12 cellular contexts compared by ENCODE assay signal in genomic region chr3:23991236-23992050, GRCh38. TPM values are rescaled to one million over a fixed set of nuclear protein-coding genes. Genes with fewer than 3 reads are reported as not detected.
DNase-seq lines count a peak whose midpoint lies in the region; ATAC-seq, FAIRE-seq and TF ChIP-seq lines count a peak whose summit lies in the region.
"Had no signal": no experiment of that assay in that cellular context is flagged by ENCODE, and none has a peak within 500 bp of the region (broad histone marks: within the 10 kb centered on the region; RNA-seq: fewer than 3 reads in every experiment).

No MANE protein-coding gene starts in this region.

- POLR2A ChIA-PET in A673 (lab: Charles Lee; ENCODE audit: low non-redundant PET): interaction anchor here (2.2 kb wide), 1 partner anchor 75 kb away, joined by 20 read pairs; the partner anchor contains the start of genes NKIRAS1 and RPL15
- POLR2A ChIA-PET in Caco-2 (lab: Charles Lee): no interaction called here

- no peak overlapping the region for H3K9ac ChIP-seq in astrocyte (ENCODE audit: low read length)
- H3K9ac ChIP-seq in colonic mucosa (ENCODE audit: low read depth in 2 of 2, low read length in 2 of 2): no peak overlapping the region

- H3K4me3 ChIP-seq in A673 (ENCODE audit: low read depth, low read length, poor library complexity, severe bottlenecking): peak overlapping the region; percentile 9
- no peak overlapping the region for H3K4me3 ChIP-seq in astrocyte (ENCODE audit: insufficient read depth, low read depth, low read length)
- no peak overlapping the region for H3K4me3 ChIP-seq in small intestine (ENCODE audit: low read depth in 1 of 2, low read length in 2 of 2)
- H3K4me3 ChIP-seq in Caco-2 (ENCODE audit: low read depth, low read length): no peak overlapping the region
- no peak overlapping the region for H3K4me3 ChIP-seq in colonic mucosa
- H3K4me3 ChIP-seq: right lobe of liver had no signal

- CTCF ChIA-PET in A673 (lab: Charles Lee): interaction anchor here (0.6 kb wide), 1 partner anchor 56 kb away, joined by 3 read pairs; no protein-coding TSS in a partner anchor
- CTCF ChIA-PET in Caco-2 (lab: Charles Lee): no interaction called here

- no TSS peak for BruUV-seq in A673 (replicated peaks; lab: Mats Ljungman, UMichigan)
- no TSS peak for BruUV-seq in Caco-2 (replicated peaks; lab: Mats Ljungman, UMichigan)

- ATAC-seq in GM18870 (IDR thresholded peaks at IDR 0.05; ENCODE audit: unreplicated experiment): no peak

- H3K4me2 ChIP-seq in astrocyte (ENCODE audit: low read length): peak overlapping the region; percentile 28

- intact Hi-C loops in A673 (cut with micrococcal nuclease; ENCODE audit: unreplicated experiment) (loop anchor here (1.0 to 5.0 kb wide), 3 partner anchors 45 to 99 kb away; partner anchors contain the start of genes NKIRAS1 and RPL15), Caco-2 (cut with micrococcal nuclease; ENCODE audit: unreplicated experiment) (no loop called here), colonic mucosa (cut with DNase I) (loop anchor here (10.0 kb wide), 1 partner anchor 243 kb away; no protein-coding TSS in a partner anchor)

- DNase-seq in A673 (ENCODE audit: low spot score) (peak; percentile 94), LHCN-M2 (ENCODE audit: low read depth) (peak; percentile 2), astrocyte (ENCODE audit: low read depth) (peak; percentile 28), medulla oblongata (ENCODE audit: extremely low spot score) (peak; percentile 91), small intestine (no peak), Caco-2 (no peak), colonic mucosa (no peak)
- DNase-seq: right lobe of liver; stimulated activated naive CD8-positive, alpha-beta T cell treated with anti-CD3 and anti-CD28 coated beads, Interleukin-15, amount 100 ng/mL, for 72 hours had no signal

- no peak overlapping the region for H2AFZ ChIP-seq in astrocyte (ENCODE audit: low read depth, low read length)

- H3K36me3 Mint-ChIP-seq in astrocyte (ENCODE audit: low read depth, unreplicated experiment) (no peaks in the 10 kb centered on the region), Caco-2 (ENCODE audit: insufficient read depth, unreplicated experiment) (no peaks in the 10 kb centered on the region)

- H3K9me3 Mint-ChIP-seq in astrocyte (ENCODE audit: unreplicated experiment) (peaks cover 6% of the 10 kb centered on the region), Caco-2 (ENCODE audit: unreplicated experiment) (peaks cover 9% of the 10 kb centered on the region)
- H3K9me3 Mint-ChIP-seq: stimulated activated naive CD8-positive, alpha-beta T cell treated with anti-CD3 and anti-CD28 coated beads, Interleukin-15, amount 100 ng/mL, for 72 hours had no signal

- peaks cover 13% of the 10 kb centered on the region for H3K4me1 Mint-ChIP-seq in astrocyte (ENCODE audit: low read depth, unreplicated experiment)
- H3K4me1 Mint-ChIP-seq in Caco-2 (ENCODE audit: low read depth, unreplicated experiment): no peaks in the 10 kb centered on the region

- H3K9me3 ChIP-seq in A673 (ENCODE audit: low read depth, low read length, poor library complexity, severe bottlenecking) (no peaks in the 10 kb centered on the region), astrocyte (ENCODE audit: insufficient read depth, low read depth, low read length) (no peaks in the 10 kb centered on the region), small intestine (ENCODE audit: control insufficient read depth, low read depth) (no peaks in the 10 kb centered on the region), Caco-2 (no peaks in the 10 kb centered on the region), colonic mucosa (no peaks in the 10 kb centered on the region)
- H3K9me3 ChIP-seq: right lobe of liver had no signal

- peak overlapping the region; percentile 43 for H3K27ac Mint-ChIP-seq in astrocyte (ENCODE audit: unreplicated experiment)
- H3K27ac Mint-ChIP-seq in Caco-2 (ENCODE audit: unreplicated experiment): no peak overlapping the region
- H3K27ac Mint-ChIP-seq: activated naive CD8-positive, alpha-beta T cell had no signal

- TF ChIP-seq CTCF in A673 (conservative IDR thresholded peaks at IDR 0.05; ENCODE audit: low read depth, low read length) (no peak), astrocyte (IDR thresholded peaks at IDR 0.05; ENCODE audit: insufficient read depth, low read depth, low read length) (no peak), Caco-2 (IDR thresholded peaks at IDR 0.05; ENCODE audit: insufficient read depth in 1 of 2, low read depth in 1 of 2, low read length in 1 of 2, severe bottlenecking in 1 of 2, unreplicated experiment in 1 of 2) (no peak), colonic mucosa (IDR thresholded peaks at IDR 0.05) (no peak)

- peak overlapping the region; percentile 95 for H3K27ac ChIP-seq in A673 (ENCODE audit: low read depth, low read length, poor library complexity, severe bottlenecking)
- no peak overlapping the region for H3K27ac ChIP-seq in astrocyte (ENCODE audit: low read depth, low read length)
- H3K27ac ChIP-seq in small intestine (ENCODE audit: low read depth in 1 of 2, low read length in 1 of 2): no peak overlapping the region
- H3K27ac ChIP-seq in colonic mucosa: no peak overlapping the region
- H3K27ac ChIP-seq: C4-2B, right lobe of liver had no signal

- H3K27me3 ChIP-seq in A673 (replicated peaks; ENCODE audit: insufficient read depth, low read depth, low read length, poor library complexity): no peaks in the 10 kb centered on the region
- H3K27me3 ChIP-seq in astrocyte (ENCODE audit: insufficient read depth, low read length): no peaks in the 10 kb centered on the region
- H3K27me3 ChIP-seq in small intestine (ENCODE audit: control insufficient read depth in 2 of 2, insufficient read depth in 2 of 2, low read length in 2 of 2): no peaks in the 10 kb centered on the region
- no peaks in the 10 kb centered on the region for H3K27me3 ChIP-seq in Caco-2 (replicated peaks; ENCODE audit: control insufficient read depth, insufficient read depth, low read length)
- no peaks in the 10 kb centered on the region for H3K27me3 ChIP-seq in colonic mucosa
- H3K27me3 ChIP-seq: right lobe of liver had no signal

- no peaks in the 10 kb centered on the region for H3K79me2 ChIP-seq in astrocyte (ENCODE audit: insufficient read depth, low read length)

- H3K27me3 Mint-ChIP-seq in astrocyte (ENCODE audit: low read depth, unreplicated experiment) (no peaks in the 10 kb centered on the region), Caco-2 (ENCODE audit: insufficient read depth, unreplicated experiment) (no peaks in the 10 kb centered on the region)
- H3K27me3 Mint-ChIP-seq: activated naive CD8-positive, alpha-beta T cell; stimulated activated naive CD8-positive, alpha-beta T cell treated with anti-CD3 and anti-CD28 coated beads, Interleukin-15, amount 100 ng/mL, for 72 hours had no signal

- no peak for FAIRE-seq in astrocyte (lab: Jason Lieb, UNC)
- FAIRE-seq in small intestine (lab: Jason Lieb, UNC): no peak

- H3K4me1 ChIP-seq in A673 (ENCODE audit: insufficient read depth, low read length, poor library complexity, severe bottlenecking) (peaks cover 51% of the 10 kb centered on the region), astrocyte (ENCODE audit: insufficient read depth, low read length) (peaks cover 8% of the 10 kb centered on the region), small intestine (ENCODE audit: control insufficient read depth in 2 of 2, insufficient read depth in 1 of 2, low read depth in 1 of 2, low read length in 1 of 2) (no peaks in the 10 kb centered on the region), Caco-2 (no peaks in the 10 kb centered on the region), colonic mucosa (no peaks in the 10 kb centered on the region)
- H3K4me1 ChIP-seq: right lobe of liver had no signal

- 83 to 91% (median 90%) methylated on average over 7 of the region's 7 CpGs for WGBS in small intestine, 3 donors

- H3K36me3 ChIP-seq in A673 (ENCODE audit: insufficient read depth, low read length, poor library complexity, severe bottlenecking): no peaks in the 10 kb centered on the region
- H3K36me3 ChIP-seq in astrocyte (ENCODE audit: insufficient read depth, low read length): no peaks in the 10 kb centered on the region
- H3K36me3 ChIP-seq in small intestine (ENCODE audit: control insufficient read depth in 2 of 2, insufficient read depth in 2 of 2, low read length in 2 of 2): no peaks in the 10 kb centered on the region
- no peaks in the 10 kb centered on the region for H3K36me3 ChIP-seq in Caco-2 (ENCODE audit: control insufficient read depth, insufficient read depth, low read length)
- H3K36me3 ChIP-seq in colonic mucosa: no peaks in the 10 kb centered on the region
- H3K36me3 ChIP-seq: right lobe of liver had no signal

- no peaks in the 10 kb centered on the region for H4K20me1 ChIP-seq in astrocyte (ENCODE audit: insufficient read depth, low read length)

- H3K4me3 Mint-ChIP-seq in astrocyte (ENCODE audit: unreplicated experiment) (no peak overlapping the region), Caco-2 (ENCODE audit: unreplicated experiment) (no peak overlapping the region)
- H3K4me3 Mint-ChIP-seq: activated naive CD8-positive, alpha-beta T cell; stimulated activated naive CD8-positive, alpha-beta T cell treated with anti-CD3 and anti-CD28 coated beads, Interleukin-15, amount 100 ng/mL, for 72 hours had no signal

RNA-seq across cellular contexts. Expression of gene NR1D2, which starts 46.4 kb away (rescaled TPM):
- total RNA-seq in A673 (2021) (8.7 and 9.2 TPM in 2 replicates), LHCN-M2 (2014; rRNA removed) (10.4 and 13.7 TPM in 2 replicates), astrocyte (19.2 and 20.7 TPM in 2 replicates), Caco-2 (2022) (22.8 and 23.9 TPM in 2 replicates), colonic mucosa (10 to 100 TPM in 1 of 2 donors, 1 to 10 TPM in 1; 9.8 to 41.9 TPM)
- 3.8 TPM for polyA plus RNA-seq in LHCN-M2 (2012)
- 10 to 100 TPM in 1 of 3 donors, 1 to 10 TPM in 2; 8.3 to 13.0 (median 9.8) TPM for polyA plus RNA-seq in small intestine

Comparison
In these comparisons a context has a peak if more than half of its experiments do, and no peak if none do; other contexts are left out.
1. DNase-seq: peak in A673 (single experiment), LHCN-M2 (single experiment), astrocyte (single experiment) and medulla oblongata (single experiment); none in small intestine (single experiment), Caco-2 (0 of 2) and colonic mucosa (single experiment).